Comparison of ENCODE assay signal across 8 cellular contexts in genomic region chr11:63974259-63975143, GRCh38. TPM values are rescaled to one million over a fixed set of nuclear protein-coding genes. Genes with fewer than 3 reads are reported as not detected.
DNase-seq lines count a peak whose midpoint lies in the region; ATAC-seq and TF ChIP-seq lines count a peak whose summit lies in the region.

COX8A (plus strand) TSS chr11:63974620; CDS start chr11:63974681, 61 bp downstream.

- peak; percentile 95 for ATAC-seq in HG03432 (IDR thresholded peaks at IDR 0.05; ENCODE audit: unreplicated experiment)

- peak; percentile 99 to 100 for DNase-seq in AML-193 (lab: John Stamatoyannopoulos, UW)
- DNase-seq in NCI-H510A (lab: John Stamatoyannopoulos, UW): peak; percentile 99
- DNase-seq in activated CD4-positive, alpha-beta T cell treated with anti-CD3 and anti-CD28 coated beads for 1 hour: peak; percentile 89
- DNase-seq in cerebellum (ENCODE audit: low spot score): peak; percentile 100
- peak; percentile 99 for DNase-seq in islet precursor cell
- peak; percentile 92 to 95 (median 95) for DNase-seq in stimulated activated CD4-positive, alpha-beta T cell treated with anti-CD3 and anti-CD28 coated beads, Interleukin-12 subunit alpha, Interleukin-12 subunit beta, amount 100 ng/mL, for 48 hours (ENCODE audit: low read depth in 2 of 3, low spot score in 1 of 3)

- TF ChIP-seq POLR2A in GM19099 (IDR thresholded peaks at IDR 0.05; ENCODE audit: extremely low read depth, insufficient read length, low read depth): peak; percentile 90

RNA-seq across cellular contexts. Expression of gene COX8A, which starts in this region (rescaled TPM):
- total RNA-seq in cerebellum: 204 TPM

Comparison
In these comparisons a context has a peak if more than half of its experiments do, and no peak if none do; other contexts are left out.
1. Peak in every context shown above with its lines: DNase-seq and ATAC-seq.